24 cellular contexts compared by ENCODE assay signal in the genomic region with DNA sequence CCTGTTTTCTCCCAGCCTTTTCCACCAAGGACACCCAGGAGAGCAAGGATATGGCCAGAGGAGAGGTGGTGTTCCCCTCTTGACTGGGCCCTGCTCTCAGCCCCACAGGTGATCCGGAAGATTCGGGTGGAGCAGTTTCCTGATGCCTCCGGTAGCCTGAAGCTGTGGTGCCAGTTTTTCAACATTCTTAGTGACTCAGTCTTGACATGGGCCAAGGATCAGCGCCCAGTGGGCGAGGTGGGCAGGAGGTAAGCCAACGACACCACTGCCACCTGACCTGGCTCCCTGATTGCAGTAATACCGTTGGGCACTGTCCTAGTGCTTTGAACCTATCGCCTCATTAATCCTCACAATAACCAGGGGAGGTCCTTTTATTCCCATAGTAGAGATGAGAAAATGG. TPM values are rescaled to one million over a fixed set of nuclear protein-coding genes. Genes with fewer than 3 reads are reported as not detected.
DNase-seq lines count a peak whose midpoint lies in the region; ATAC-seq, FAIRE-seq and TF ChIP-seq lines count a peak whose summit lies in the region.
"Had no signal": no experiment of that assay in that cellular context is flagged by ENCODE, and none has a peak within 500 bp of the region (broad histone marks: within the 10 kb centered on the region; RNA-seq: fewer than 3 reads in every experiment).

No MANE protein-coding gene starts in this region.

- intact Hi-C loops in right lobe of liver (cut with DNase I) = no loop called here
- intact Hi-C loops in HepG2 (cut with micrococcal nuclease; ENCODE audit: unreplicated experiment) = no loop called here
- intact Hi-C loops in esophagus squamous epithelium (cut with DNase I) = no loop called here
- intact Hi-C loops in prostate gland (cut with DNase I) = no loop called here
- intact Hi-C loops in heart right ventricle (cut with DNase I) = loop anchor here in 1 of 10 donors (5.0 kb wide), 1 partner anchor 73 kb away; no protein-coding TSS in a partner anchor

- POLR2A ChIA-PET in HepG2 (lab: Yijun Ruan, JAX) = no interaction called here
- POLR2A ChIA-PET in activated CD4-positive, alpha-beta memory T cell treated with anti-CD3 and anti-CD28 coated beads, Interleukin-2, amount 10 ng/mL, durations not matched to agents 7 days and 5 days (lab: Charles Lee) = no interaction called here
- POLR2A ChIA-PET in naive thymus-derived CD8-positive, alpha-beta T cell (lab: Charles Lee) = no interaction called here

- FAIRE-seq in HepG2 (lab: Jason Lieb, UNC) = no peak
- FAIRE-seq: A549 had no signal

- H3K36me3 ChIP-seq in right lobe of liver (no peaks in the 10 kb centered on the region), HepG2 (replicated peaks in 1 of 2; ENCODE audit: control insufficient read depth in 1 of 2, insufficient read depth in 2 of 2, low read length in 2 of 2) (no peaks in the 10 kb centered on the region), esophagus squamous epithelium (no peaks in the 10 kb centered on the region), prostate gland (no peaks in the 10 kb centered on the region), heart right ventricle (peaks cover 0 to 96% (median 35%) of the 10 kb centered on the region in 9 donors)
- H3K36me3 ChIP-seq: BLaER1 treated with 17β-estradiol and CSF1 and Interleukin-3, amounts not matched to agents 10 nM and 100 nM had no signal

- TF ChIP-seq POLR2A in right lobe of liver (IDR thresholded peaks at IDR 0.05) = no peak
- TF ChIP-seq POLR2A in HepG2 (IDR thresholded peaks at IDR 0.05; ENCODE audit: insufficient read depth in 1 of 2, low read depth in 2 of 2, low read length in 2 of 2) = no peak
- no peak for TF ChIP-seq POLR2A in esophagus squamous epithelium (IDR thresholded peaks at IDR 0.05)
- TF ChIP-seq POLR2A in prostate gland (IDR thresholded peaks at IDR 0.05) = no peak

- in situ Hi-C loops in HepG2 (cut with HindIII; ENCODE audit: extremely low pct_ligation_motif_present, low pct_unique_long_range_greater_than_20kb) = no loop called here

- CTCF ChIA-PET in HepG2 (lab: Yijun Ruan, JAX; ENCODE audit: low intra/inter-chr PET ratio, low total read pairs) = no interaction called here
- CTCF ChIA-PET in activated CD4-positive, alpha-beta memory T cell treated with anti-CD3 and anti-CD28 coated beads, Interleukin-2, amount 10 ng/mL, durations not matched to agents 7 days and 5 days (lab: Charles Lee) = no interaction called here

- no peak overlapping the region for H3K4me3 ChIP-seq in right lobe of liver
- H3K4me3 ChIP-seq in HepG2 (replicated peaks in 1 of 3; ENCODE audit: insufficient read depth in 1 of 3, low read depth in 2 of 3, low read length in 3 of 3) = no peak overlapping the region
- no peak overlapping the region for H3K4me3 ChIP-seq in esophagus squamous epithelium
- no peak overlapping the region for H3K4me3 ChIP-seq in prostate gland
- H3K4me3 ChIP-seq in heart right ventricle = no peak overlapping the region
- H3K4me3 ChIP-seq: A549; BLaER1 treated with 17β-estradiol and CSF1 and Interleukin-3, amounts not matched to agents 10 nM and 100 nM; hepatocyte; sigmoid colon; testis had no signal

- no peak overlapping the region for H2AFZ ChIP-seq in HepG2 (ENCODE audit: low read length)
- H2AFZ ChIP-seq: hepatocyte had no signal

- ATAC-seq in right lobe of liver (peak in 3 of 4 donors; percentile 13 to 27 (median 15)), HepG2 (no peak), heart right ventricle (no peak)
- ATAC-seq in naive thymus-derived CD8-positive, alpha-beta T cell = no peak
- ATAC-seq: activated CD4-positive, alpha-beta T cell treated with anti-CD3 and anti-CD28 coated beads for 36 hours had no signal

- H3K4me1 ChIP-seq in right lobe of liver (no peaks in the 10 kb centered on the region), HepG2 (ENCODE audit: insufficient read depth, low read length) (peaks cover 41% of the 10 kb centered on the region), esophagus squamous epithelium (peaks cover 11 to 46% (median 13%) of the 10 kb centered on the region in 3 donors), prostate gland (replicated peaks) (peaks cover 4% of the 10 kb centered on the region), heart right ventricle (peaks cover 7 to 62% (median 31%) of the 10 kb centered on the region in 9 donors)
- H3K4me1 ChIP-seq: BLaER1 treated with 17β-estradiol and CSF1 and Interleukin-3, amounts not matched to agents 10 nM and 100 nM; testis had no signal

- H3K4me3 Mint-ChIP-seq in activated CD4-positive, alpha-beta memory T cell treated with anti-CD3 and anti-CD28 coated beads, Interleukin-2, amount 10 ng/mL, durations not matched to agents 7 days and 5 days = no peak overlapping the region
- H3K4me3 Mint-ChIP-seq in naive thymus-derived CD8-positive, alpha-beta T cell = no peak overlapping the region
- H3K4me3 Mint-ChIP-seq: activated CD4-positive, alpha-beta T cell treated with anti-CD3 and anti-CD28 coated beads for 36 hours; activated naive CD8-positive, alpha-beta T cell treated with anti-CD3 and anti-CD28 coated beads, Interleukin-2, amount 10 ng/mL, durations not matched to agents 7 days and 5 days; memory B cell; naive B cell had no signal

- no peaks in the 10 kb centered on the region for H4K20me1 ChIP-seq in HepG2 (ENCODE audit: insufficient read depth, low read length)
- H4K20me1 ChIP-seq: BLaER1 treated with 17β-estradiol and CSF1 and Interleukin-3, amounts not matched to agents 10 nM and 100 nM had no signal

- 76% methylated on average over 3 of the region's 8 CpGs for WGBS in right lobe of liver (ENCODE audit: insufficient coverage, low coverage, low lambda C conversion rate, missing lambda C conversion rate)
- WGBS in HepG2 (ENCODE audit: low lambda C conversion rate) = 32% methylated on average over 2 of the region's 8 CpGs
- 58 to 67% methylated on average over 3 to 6 of the region's 8 CpGs for WGBS in esophagus squamous epithelium, 2 donors
- WGBS in prostate gland = 43% methylated on average over 8 of the region's 8 CpGs
- WGBS in heart right ventricle, 2 donors = 87 to 91% methylated on average over 8 of the region's 8 CpGs

- H3K27ac Mint-ChIP-seq in activated CD4-positive, alpha-beta memory T cell treated with anti-CD3 and anti-CD28 coated beads, Interleukin-2, amount 10 ng/mL, durations not matched to agents 7 days and 5 days = no peak overlapping the region
- H3K27ac Mint-ChIP-seq in naive thymus-derived CD8-positive, alpha-beta T cell = no peak overlapping the region
- H3K27ac Mint-ChIP-seq: activated CD4-positive, alpha-beta T cell treated with anti-CD3 and anti-CD28 coated beads for 36 hours; activated naive CD8-positive, alpha-beta T cell treated with anti-CD3 and anti-CD28 coated beads, Interleukin-2, amount 10 ng/mL, durations not matched to agents 7 days and 5 days; memory B cell had no signal

- no peaks in the 10 kb centered on the region for H3K4me1 Mint-ChIP-seq in activated CD4-positive, alpha-beta memory T cell treated with anti-CD3 and anti-CD28 coated beads, Interleukin-2, amount 10 ng/mL, durations not matched to agents 7 days and 5 days
- no peaks in the 10 kb centered on the region for H3K4me1 Mint-ChIP-seq in naive thymus-derived CD8-positive, alpha-beta T cell
- H3K4me1 Mint-ChIP-seq: activated CD4-positive, alpha-beta T cell treated with anti-CD3 and anti-CD28 coated beads for 36 hours; activated naive CD8-positive, alpha-beta T cell treated with anti-CD3 and anti-CD28 coated beads, Interleukin-2, amount 10 ng/mL, durations not matched to agents 7 days and 5 days; memory B cell; naive B cell had no signal

- H3K27ac ChIP-seq in right lobe of liver = no peak overlapping the region
- H3K27ac ChIP-seq in HepG2 (ENCODE audit: extremely low read length, insufficient read depth, low read length) = no peak overlapping the region
- peak overlapping the region; percentile 47 to 79 (median 75) for H3K27ac ChIP-seq in esophagus squamous epithelium
- peak overlapping the region in 1 of 2 donors; percentile 8 for H3K27ac ChIP-seq in prostate gland
- peak overlapping the region in 1 of 10 donors; percentile 60 for H3K27ac ChIP-seq in heart right ventricle
- H3K27ac ChIP-seq: A549; BLaER1 treated with 17β-estradiol and CSF1 and Interleukin-3, amounts not matched to agents 10 nM and 100 nM; hepatocyte; sigmoid colon; testis had no signal

- H3K79me2 ChIP-seq in HepG2 (ENCODE audit: insufficient read depth, low read length) = no peaks in the 10 kb centered on the region
- H3K79me2 ChIP-seq: hepatocyte had no signal

- DNase-seq in right lobe of liver (no peak), HepG2 (ENCODE audit: low spot score) (no peak), esophagus squamous epithelium (lab: John Stamatoyannopoulos, UW) (no peak), prostate gland (ENCODE audit: low spot score) (peak; percentile 76), heart right ventricle (no peak)
- no peak for DNase-seq in activated CD8-positive, alpha-beta memory T cell treated with anti-CD3 and anti-CD28 coated beads, Interleukin-2, amount 50 U/mL, for 4 hours
- DNase-seq in activated CD4-positive, alpha-beta memory T cell treated with anti-CD3 and anti-CD28 coated beads, Interleukin-2, amount 10 ng/mL, durations not matched to agents 7 days and 5 days = no peak
- DNase-seq in naive thymus-derived CD8-positive, alpha-beta T cell = no peak
- DNase-seq: activated CD4-positive, alpha-beta T cell treated with anti-CD3 and anti-CD28 coated beads for 36 hours; activated naive CD8-positive, alpha-beta T cell treated with anti-CD3 and anti-CD28 coated beads, Interleukin-2, amount 10 ng/mL, durations not matched to agents 7 days and 5 days; GF-D8; IMR-90; naive B cell; NCI-H146; NCI-H2171 treated with DMSO at 0.1 percent for 48 hours; NCI-H526 treated with DMSO at 0.1 percent for 48 hours; sigmoid colon; SW 1271; testis had no signal

- H3K9ac ChIP-seq in HepG2 (ENCODE audit: insufficient read depth, low read depth, low read length) = no peak overlapping the region
- H3K9ac ChIP-seq: BLaER1 treated with 17β-estradiol and CSF1 and Interleukin-3, amounts not matched to agents 10 nM and 100 nM had no signal

- no peaks in the 10 kb centered on the region for H3K9me3 Mint-ChIP-seq in activated CD4-positive, alpha-beta memory T cell treated with anti-CD3 and anti-CD28 coated beads, Interleukin-2, amount 10 ng/mL, durations not matched to agents 7 days and 5 days
- no peaks in the 10 kb centered on the region for H3K9me3 Mint-ChIP-seq in naive thymus-derived CD8-positive, alpha-beta T cell
- H3K9me3 Mint-ChIP-seq: activated naive CD8-positive, alpha-beta T cell treated with anti-CD3 and anti-CD28 coated beads, Interleukin-2, amount 10 ng/mL, durations not matched to agents 7 days and 5 days; memory B cell; naive B cell had no signal

- TF ChIP-seq EP300 in HepG2 (IDR thresholded peaks at IDR 0.05; ENCODE audit: low read depth in 2 of 2, low read length in 2 of 2) = no peak
- no peak for TF ChIP-seq EP300 in HepG2 (CRISPR knock-in tag; IDR thresholded peaks at IDR 0.05; ENCODE audit: borderline replicate concordance)

- no peak overlapping the region for H3K4me2 ChIP-seq in HepG2 (ENCODE audit: low read depth, low read length)
- H3K4me2 ChIP-seq: A549; BLaER1 treated with 17β-estradiol and CSF1 and Interleukin-3, amounts not matched to agents 10 nM and 100 nM; hepatocyte had no signal

- H3K27me3 ChIP-seq in right lobe of liver (no peaks in the 10 kb centered on the region), HepG2 (ENCODE audit: control insufficient read depth in 1 of 2, insufficient read depth in 2 of 2, low read length in 2 of 2) (peaks cover 10 to 49% of the 10 kb centered on the region in 2 experiments; a peak in 4 of 5 replicates), esophagus squamous epithelium (no peaks in the 10 kb centered on the region), prostate gland (replicated peaks; ENCODE audit: insufficient read depth) (no peaks in the 10 kb centered on the region), heart right ventricle (no peaks in the 10 kb centered on the region)
- H3K27me3 ChIP-seq: BLaER1 treated with 17β-estradiol and CSF1 and Interleukin-3, amounts not matched to agents 10 nM and 100 nM; hepatocyte; sigmoid colon; testis had no signal

- no TSS peak for BruUV-seq in HepG2 (replicated peaks; lab: Mats Ljungman, UMichigan)

- no peaks in the 10 kb centered on the region for H3K36me3 Mint-ChIP-seq in activated CD4-positive, alpha-beta memory T cell treated with anti-CD3 and anti-CD28 coated beads, Interleukin-2, amount 10 ng/mL, durations not matched to agents 7 days and 5 days (ENCODE audit: low read depth)
- no peaks in the 10 kb centered on the region for H3K36me3 Mint-ChIP-seq in naive thymus-derived CD8-positive, alpha-beta T cell
- H3K36me3 Mint-ChIP-seq: activated naive CD8-positive, alpha-beta T cell treated with anti-CD3 and anti-CD28 coated beads, Interleukin-2, amount 10 ng/mL, durations not matched to agents 7 days and 5 days; memory B cell; naive B cell had no signal

- TF ChIP-seq RAD21 in HepG2 (CRISPR knock-in tag; IDR thresholded peaks at IDR 0.05) = no peak

- H3K9me3 ChIP-seq in right lobe of liver (no peaks in the 10 kb centered on the region), HepG2 (ENCODE audit: low read length) (no peaks in the 10 kb centered on the region), esophagus squamous epithelium (no peaks in the 10 kb centered on the region), prostate gland (no peaks in the 10 kb centered on the region), heart right ventricle (no peaks in the 10 kb centered on the region)
- H3K9me3 ChIP-seq: A549; BLaER1 treated with 17β-estradiol and CSF1 and Interleukin-3, amounts not matched to agents 10 nM and 100 nM; sigmoid colon; testis had no signal

- no peaks in the 10 kb centered on the region for H3K27me3 Mint-ChIP-seq in activated CD4-positive, alpha-beta memory T cell treated with anti-CD3 and anti-CD28 coated beads, Interleukin-2, amount 10 ng/mL, durations not matched to agents 7 days and 5 days
- no peaks in the 10 kb centered on the region for H3K27me3 Mint-ChIP-seq in naive thymus-derived CD8-positive, alpha-beta T cell
- H3K27me3 Mint-ChIP-seq: activated CD4-positive, alpha-beta T cell treated with anti-CD3 and anti-CD28 coated beads for 36 hours; activated naive CD8-positive, alpha-beta T cell treated with anti-CD3 and anti-CD28 coated beads, Interleukin-2, amount 10 ng/mL, durations not matched to agents 7 days and 5 days; naive B cell had no signal

- no peak for TF ChIP-seq CTCF in right lobe of liver (IDR thresholded peaks at IDR 0.05)
- TF ChIP-seq CTCF in HepG2 (CRISPR knock-in tag; IDR thresholded peaks at IDR 0.05) = no peak
- no peak for TF ChIP-seq CTCF in esophagus squamous epithelium (IDR thresholded peaks at IDR 0.05)
- no peak for TF ChIP-seq CTCF in prostate gland (IDR thresholded peaks at IDR 0.05)
- no peak for TF ChIP-seq CTCF in heart right ventricle (IDR thresholded peaks at IDR 0.05)

RNA-seq across cellular contexts. Expression of gene SLC28A1, which starts 25.3 kb away (rescaled TPM):
- total RNA-seq in right lobe of liver (10 to 100 TPM; 33.2 to 75.4 (median 49.9) TPM), HepG2 (2016; rRNA removed; fragmentation: Illumina TruSeq; extraction: Trizol) (0.31 and 0.39 TPM in 2 replicates), esophagus squamous epithelium (not detected), prostate gland (not detected), heart right ventricle (1 to 10 TPM in 8 of 10 donors, under 1 TPM in 2; 0.26 to 2.2 (median 1.6) TPM)
- not detected in 2 replicates for total RNA-seq in HepG2 (2016; cell fraction: cytosol; rRNA removed; fragmentation: Illumina TruSeq; extraction: Trizol; ENCODE audit: low read depth)
- 0.21 and 0.43 TPM in 2 replicates for total RNA-seq in HepG2 (2016; cell fraction: insoluble cytoplasmic fraction; rRNA removed; fragmentation: Illumina TruSeq; extraction: Trizol)
- 0.14 and 0.15 TPM in 2 replicates for total RNA-seq in HepG2 (2016; cell fraction: membrane; rRNA removed; fragmentation: Illumina TruSeq; extraction: Trizol)
- 0.28 and 0.59 TPM in 2 replicates for total RNA-seq in HepG2 (2016; cell fraction: nucleus; rRNA removed; fragmentation: Illumina TruSeq; extraction: Trizol)
- polyA plus RNA-seq in HepG2 (2011; rRNA removed) (5.8 and 8.6 TPM in 2 replicates), heart right ventricle (1 to 10 TPM in 1 of 2 donors, under 1 TPM in 1; 0.07 to 1.3 TPM)
- polyA plus RNA-seq in HepG2 (2011; cell fraction: cytosol; rRNA removed) = 3.5 and 4.1 TPM in 2 replicates
- polyA plus RNA-seq in HepG2 (2011; cell fraction: nucleus; rRNA removed) = 15.9 and 18.6 TPM in 2 replicates
- 4.6 and 13.0 TPM in 2 replicates for polyA plus RNA-seq in HepG2 (2012)
- polyA plus RNA-seq in HepG2 (2016; cell fraction: cytosol; fragmentation: Illumina TruSeq; extraction: Trizol; ENCODE audit: low read depth) = 0.06 TPM in 1 of 2 replicates, not detected in the other
- 0.19 and 0.36 TPM in 2 replicates for polyA plus RNA-seq in HepG2 (2016; cell fraction: insoluble cytoplasmic fraction; fragmentation: Illumina TruSeq; extraction: Trizol; ENCODE audit: low read depth)
- polyA plus RNA-seq in HepG2 (2016; cell fraction: membrane; fragmentation: Illumina TruSeq; extraction: Trizol; ENCODE audit: low read depth) = 0.09 and 0.14 TPM in 2 replicates
- polyA plus RNA-seq in HepG2 (2016; cell fraction: nucleus; fragmentation: Illumina TruSeq; extraction: Trizol; ENCODE audit: insufficient read depth, low read depth) = 0.67 and 1.0 TPM in 2 replicates
- 15.2 TPM in 1 of 2 replicates, not detected in the other for polyA minus RNA-seq in HepG2 (2011; rRNA and poly(A)+ RNA removed; ENCODE audit: low replicate concordance)
- polyA minus RNA-seq in HepG2 (2011; cell fraction: cytosol; rRNA and poly(A)+ RNA removed) = 2.1 and 2.8 TPM in 2 replicates
- 8.0 and 10.1 TPM in 2 replicates for polyA minus RNA-seq in HepG2 (2011; cell fraction: nucleus; rRNA and poly(A)+ RNA removed)
- not detected for total RNA-seq in activated CD4-positive, alpha-beta memory T cell treated with anti-CD3 and anti-CD28 coated beads, Interleukin-2, amount 10 ng/mL, durations not matched to agents 7 days and 5 days
- total RNA-seq in naive thymus-derived CD8-positive, alpha-beta T cell = not detected
- not detected for polyA plus RNA-seq in naive thymus-derived CD8-positive, alpha-beta T cell
- total RNA-seq: activated CD4-positive, alpha-beta T cell treated with anti-CD3 and anti-CD28 coated beads for 36 hours; activated naive CD8-positive, alpha-beta T cell treated with anti-CD3 and anti-CD28 coated beads, Interleukin-2, amount 10 ng/mL, durations not matched to agents 7 days and 5 days; IMR-90; osteoblast; sigmoid colon had no signal
- polyA plus RNA-seq: IMR-90, sigmoid colon had no signal

RNA-seq across cellular contexts. Expression of gene ALPK3, which starts 42.0 kb away (rescaled TPM):
- total RNA-seq in right lobe of liver = 10 to 100 TPM in 1 of 6 experiments, 1 to 10 TPM in 5; 1.3 to 12.5 (median 5.5) TPM
- total RNA-seq in HepG2 (2016; rRNA removed; fragmentation: Illumina TruSeq; extraction: Trizol) = 0.03 and 0.04 TPM in 2 replicates
- total RNA-seq in HepG2 (2016; cell fraction: cytosol; rRNA removed; fragmentation: Illumina TruSeq; extraction: Trizol; ENCODE audit: low read depth) = under 0.01 TPM in 1 of 2 replicates, not detected in the other
- 0.03 and 0.04 TPM in 2 replicates for total RNA-seq in HepG2 (2016; cell fraction: insoluble cytoplasmic fraction; rRNA removed; fragmentation: Illumina TruSeq; extraction: Trizol)
- total RNA-seq in HepG2 (2016; cell fraction: membrane; rRNA removed; fragmentation: Illumina TruSeq; extraction: Trizol) = not detected in 2 replicates
- total RNA-seq in HepG2 (2016; cell fraction: nucleus; rRNA removed; fragmentation: Illumina TruSeq; extraction: Trizol) = 0.03 and 0.34 TPM in 2 replicates
- 0.10 and 0.42 TPM in 2 replicates for polyA plus RNA-seq in HepG2 (2011; rRNA removed)
- polyA plus RNA-seq in HepG2 (2011; cell fraction: cytosol; rRNA removed) = 0.03 and 0.05 TPM in 2 replicates
- 0.31 and 0.56 TPM in 2 replicates for polyA plus RNA-seq in HepG2 (2011; cell fraction: nucleus; rRNA removed)
- polyA plus RNA-seq in HepG2 (2012) = 0.13 and 0.16 TPM in 2 replicates
- polyA plus RNA-seq in HepG2 (2016; cell fraction: cytosol; fragmentation: Illumina TruSeq; extraction: Trizol; ENCODE audit: low read depth) = not detected in 2 replicates
- polyA plus RNA-seq in HepG2 (2016; cell fraction: insoluble cytoplasmic fraction; fragmentation: Illumina TruSeq; extraction: Trizol; ENCODE audit: low read depth) = 0.02 TPM in 1 of 2 replicates, not detected in the other
- polyA plus RNA-seq in HepG2 (2016; cell fraction: membrane; fragmentation: Illumina TruSeq; extraction: Trizol; ENCODE audit: low read depth) = not detected in 2 replicates
- 0.12 TPM in 1 of 2 replicates, not detected in the other for polyA plus RNA-seq in HepG2 (2016; cell fraction: nucleus; fragmentation: Illumina TruSeq; extraction: Trizol; ENCODE audit: insufficient read depth, low read depth)
- polyA minus RNA-seq in HepG2 (2011; rRNA and poly(A)+ RNA removed; ENCODE audit: low replicate concordance) = 0.10 and 0.65 TPM in 2 replicates
- not detected in 2 replicates for polyA minus RNA-seq in HepG2 (2011; cell fraction: cytosol; rRNA and poly(A)+ RNA removed)
- polyA minus RNA-seq in HepG2 (2011; cell fraction: nucleus; rRNA and poly(A)+ RNA removed) = 0.12 and 0.13 TPM in 2 replicates
- 1 to 10 TPM; 1.8 to 4.2 (median 2.7) TPM for total RNA-seq in esophagus squamous epithelium
- 1 to 10 TPM in 1 of 2 donors, under 1 TPM in 1; 0.68 to 7.2 TPM for total RNA-seq in prostate gland
- under 1 TPM; 0.20 TPM for total RNA-seq in activated CD4-positive, alpha-beta memory T cell treated with anti-CD3 and anti-CD28 coated beads, Interleukin-2, amount 10 ng/mL, durations not matched to agents 7 days and 5 days
- 100 to 1,000 TPM; 112 to 268 (median 191) TPM for total RNA-seq in heart right ventricle
- polyA plus RNA-seq in heart right ventricle = 100 to 1,000 TPM in 1 of 2 donors, 10 to 100 TPM in 1; 35.1 to 110 TPM
- under 1 TPM; 0.11 to 0.29 TPM for total RNA-seq in naive thymus-derived CD8-positive, alpha-beta T cell
- polyA plus RNA-seq in naive thymus-derived CD8-positive, alpha-beta T cell = under 1 TPM in 1 of 3 donors, not detected in 2; 0.01 TPM

Comparison
In these comparisons a context has a peak if more than half of its experiments do, and no peak if none do; other contexts are left out.
1. ATAC-seq: peak in right lobe of liver (3 of 4); none in HepG2 (single experiment), heart right ventricle (0 of 8) and naive thymus-derived CD8-positive, alpha-beta T cell (0 of 2).
2. RNA of gene SLC28A1, which starts 25.3 kb away (total RNA-seq): 33.2 to 75.4 TPM in right lobe of liver; 0.26 to 2.2 TPM in heart right ventricle, 0.14 to 0.59 TPM in HepG2, not detected in prostate gland, not detected in esophagus squamous epithelium, not detected in activated CD4-positive, alpha-beta memory T cell treated with anti-CD3 and anti-CD28 coated beads, Interleukin-2, amount 10 ng/mL, durations not matched to agents 7 days and 5 days and not detected in naive thymus-derived CD8-positive, alpha-beta T cell; every median in the first group is over 10 times any median in the second.
3. H3K27ac ChIP-seq: peak in esophagus squamous epithelium (4 of 4); none in right lobe of liver (0 of 3) and HepG2 (single experiment).
4. RNA of gene ALPK3, which starts 42.0 kb away (total RNA-seq): 112 to 268 TPM in heart right ventricle; 0.68 to 7.2 TPM in prostate gland, 1.3 to 12.5 TPM in right lobe of liver, 1.8 to 4.2 TPM in esophagus squamous epithelium, 0.11 to 0.29 TPM in naive thymus-derived CD8-positive, alpha-beta T cell, 0.20 TPM in activated CD4-positive, alpha-beta memory T cell treated with anti-CD3 and anti-CD28 coated beads, Interleukin-2, amount 10 ng/mL, durations not matched to agents 7 days and 5 days and under 0.01 to 0.34 TPM in HepG2; every median in the first group is over 4 times any median in the second.